Comparison of ENCODE assay signal across 19 cellular contexts in the genomic region with DNA sequence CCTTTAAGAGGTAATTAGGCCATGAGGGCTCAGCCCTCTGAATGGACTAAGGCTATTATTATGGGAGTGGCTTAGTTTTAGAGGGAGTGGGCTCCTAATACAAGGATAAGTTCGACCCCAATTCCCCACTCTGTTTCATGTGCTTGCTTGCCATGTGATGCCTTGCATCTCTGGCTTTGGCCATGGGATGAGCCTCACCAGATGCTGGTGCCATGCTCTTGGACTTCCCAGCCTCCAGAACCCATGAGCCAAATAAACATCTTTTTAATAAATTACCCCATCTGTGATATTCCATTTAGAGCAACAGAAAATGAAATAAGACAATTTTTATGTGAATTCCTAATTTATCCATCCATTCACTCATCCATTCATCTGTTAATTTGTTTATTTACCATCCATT. TPM values are rescaled to one million over a fixed set of nuclear protein-coding genes. Genes with fewer than 3 reads are reported as not detected.
DNase-seq lines count a peak whose midpoint lies in the region; ATAC-seq, FAIRE-seq and TF ChIP-seq lines count a peak whose summit lies in the region.
"Had no signal": no experiment of that assay in that cellular context is flagged by ENCODE, and none has a peak within 500 bp of the region (broad histone marks: within the 10 kb centered on the region; RNA-seq: fewer than 3 reads in every experiment).

No MANE protein-coding gene starts in this region.

- H4K20me1 ChIP-seq in BLaER1 treated with 17β-estradiol and CSF1 and Interleukin-3, amounts not matched to agents 10 nM and 100 nM = no peaks in the 10 kb centered on the region
- H4K20me1 ChIP-seq in HCT116 (ENCODE audit: insufficient read depth) (no peaks in the 10 kb centered on the region), keratinocyte (ENCODE audit: control insufficient read depth, extremely low read depth, insufficient read depth, low read length) (no peaks in the 10 kb centered on the region)

- H3K4me1 ChIP-seq in BLaER1 treated with 17β-estradiol and CSF1 and Interleukin-3, amounts not matched to agents 10 nM and 100 nM = peaks cover 0 to 34% (median 3%) of the 10 kb centered on the region in 10 experiments; a peak in 10 of 20 replicates
- peaks cover 0 to 9% of the 10 kb centered on the region in 2 experiments; a peak in 3 of 4 replicates for H3K4me1 ChIP-seq in HCT116 (ENCODE audit: control insufficient read depth in 1 of 2, insufficient read depth in 2 of 2, low read length in 2 of 2)
- peaks cover 6% of the 10 kb centered on the region for H3K4me1 ChIP-seq in RWPE2 (ENCODE audit: insufficient read depth, poor library complexity, severe bottlenecking)
- H3K4me1 ChIP-seq in keratinocyte (ENCODE audit: control insufficient read depth, extremely low read depth, insufficient read depth, low read length) = peaks cover 6% of the 10 kb centered on the region

- H3K4me3 ChIP-seq in BLaER1 treated with 17β-estradiol and CSF1 and Interleukin-3, amounts not matched to agents 10 nM and 100 nM = no peak overlapping the region
- H3K4me3 ChIP-seq in HCT116 (replicated peaks in 1 of 2; ENCODE audit: low read depth in 1 of 2, low read length in 2 of 2) (no peak overlapping the region), RWPE2 (ENCODE audit: severe bottlenecking) (no peak overlapping the region), keratinocyte (ENCODE audit: control insufficient read depth in 2 of 3, extremely low read depth in 1 of 3, insufficient read depth in 2 of 3, low read depth in 1 of 3, low read length in 3 of 3) (no peak overlapping the region)

- no peak for TF ChIP-seq POLR2A in HCT116 (IDR thresholded peaks at IDR 0.05; ENCODE audit: borderline replicate concordance, extremely low read depth, insufficient read depth, insufficient read length)

- H2AFZ ChIP-seq in HCT116 (ENCODE audit: low read depth, low read length, poor library complexity, severe bottlenecking) (no peak overlapping the region), keratinocyte (ENCODE audit: control insufficient read depth, low read length) (no peak overlapping the region)

- CTCF ChIA-PET in HCT116 (lab: Charles Lee) = no interaction called here

- peaks cover 0 to 8% (median 0%) of the 10 kb centered on the region in 11 experiments; a peak in 2 of 22 replicates for H3K9me3 ChIP-seq in BLaER1 treated with 17β-estradiol and CSF1 and Interleukin-3, amounts not matched to agents 10 nM and 100 nM (replicated peaks in 1 of 11)
- H3K9me3 ChIP-seq in HCT116 (ENCODE audit: control insufficient read depth in 1 of 2, insufficient read depth in 1 of 2, low read depth in 1 of 2, low read length in 2 of 2) (peaks cover 0 to 3% of the 10 kb centered on the region in 2 experiments; a peak in 1 of 4 replicates), RWPE2 (ENCODE audit: severe bottlenecking) (no peaks in the 10 kb centered on the region), keratinocyte (ENCODE audit: control insufficient read depth, low read depth, low read length) (no peaks in the 10 kb centered on the region)

- H3K27ac ChIP-seq in BLaER1 treated with 17β-estradiol and CSF1 and Interleukin-3, amounts not matched to agents 10 nM and 100 nM = peak overlapping the region in 6 of 11 experiments; percentile 10 to 83 (median 64); a peak in 10 of 22 replicates
- H3K27ac ChIP-seq in HCT116 (ENCODE audit: low read depth, low read length) (no peak overlapping the region), RWPE2 (ENCODE audit: poor library complexity, severe bottlenecking) (peak overlapping the region; percentile 36), keratinocyte (ENCODE audit: control insufficient read depth, insufficient read depth, low read length) (peak overlapping the region; percentile 74), substantia nigra (ENCODE audit: low read depth, low read length, poor library complexity, severe bottlenecking) (no peak overlapping the region)

- no peak for ATAC-seq in HCT116
- ATAC-seq in RWPE2 (ENCODE audit: low read depth) = no peak
- no peak for ATAC-seq in HG03457 (IDR thresholded peaks at IDR 0.05; ENCODE audit: unreplicated experiment)

- no peaks in the 10 kb centered on the region for H3K36me3 ChIP-seq in BLaER1 treated with 17β-estradiol and CSF1 and Interleukin-3, amounts not matched to agents 10 nM and 100 nM
- no peaks in the 10 kb centered on the region for H3K36me3 ChIP-seq in HCT116 (ENCODE audit: control insufficient read depth in 1 of 2, insufficient read depth in 2 of 2, low read length in 2 of 2)
- no peaks in the 10 kb centered on the region for H3K36me3 ChIP-seq in RWPE2 (ENCODE audit: low read depth)
- no peaks in the 10 kb centered on the region for H3K36me3 ChIP-seq in keratinocyte (ENCODE audit: control insufficient read depth in 2 of 2, extremely low read depth in 1 of 2, insufficient read depth in 2 of 2, low read length in 2 of 2)

- FAIRE-seq in keratinocyte (lab: Jason Lieb, UNC) = no peak
- FAIRE-seq: D721Med, GM18507 had no signal

- no peaks in the 10 kb centered on the region for H3K9me1 ChIP-seq in keratinocyte (ENCODE audit: control insufficient read depth, extremely low read depth, insufficient read depth, low read length)

- H3K9me2 ChIP-seq in HCT116 (ENCODE audit: insufficient read depth) = no peaks in the 10 kb centered on the region

- H3K9ac ChIP-seq in BLaER1 treated with 17β-estradiol and CSF1 and Interleukin-3, amounts not matched to agents 10 nM and 100 nM = no peak overlapping the region
- H3K9ac ChIP-seq in HCT116 (ENCODE audit: low read length) (no peak overlapping the region), keratinocyte (ENCODE audit: control insufficient read depth, extremely low read depth, insufficient read depth, low read length) (no peak overlapping the region)

- no peak for DNase-seq in HCT116 (ENCODE audit: low read depth, low spot score)
- DNase-seq in RWPE2 (ENCODE audit: low spot score) = no peak
- DNase-seq in keratinocyte (ENCODE audit: low read depth, low spot score) = no peak
- DNase-seq in retina = no peak
- DNase-seq in substantia nigra (lab: John Stamatoyannopoulos, UW) = no peak
- DNase-seq: ACHN; CD4-positive, alpha-beta T cell; H7; NCI-H1105; NCI-H1930; NCI-H2107; NCI-H524; NCI-H774; RPMI8226; SHP77 treated with DMSO at 0.1 percent for 48 hours had no signal

- POLR2A ChIA-PET in HCT116 (lab: Charles Lee) = no interaction called here

- TF ChIP-seq RAD21 in HCT116 (IDR thresholded peaks at IDR 0.05; ENCODE audit: low read depth) = no peak

- intact Hi-C loops in HCT116 (cut with micrococcal nuclease) = no loop called here

- dilution Hi-C loops in keratinocyte (cut with MboI; ENCODE audit: extremely low pct_ligation_motif_present, low sequenced_read_pairs) = no loop called here

- RAD21 ChIA-PET in HCT116 (lab: Charles Lee; ENCODE audit: low non-redundant PET in 1 of 2, low total read pairs in 2 of 2, uncharacterized antibody in 2 of 2, unreplicated experiment in 2 of 2) = no interaction called here

- no TSS peak for BruUV-seq in HCT116 (replicated peaks; lab: Mats Ljungman, UMichigan)

- TF ChIP-seq CTCF in HCT116 (IDR thresholded peaks at IDR 0.05 in 2 of 3, conservative IDR thresholded peaks at IDR 0.05 in 1 of 3; ENCODE audit: borderline replicate concordance in 1 of 3, insufficient read depth in 1 of 3, low read depth in 2 of 3, low read length in 2 of 3) (no peak), RWPE2 (IDR thresholded peaks at IDR 0.05; ENCODE audit: poor library complexity, severe bottlenecking) (no peak), keratinocyte (optimal IDR thresholded peaks at IDR 0.05 in 1 of 3, IDR thresholded peaks at IDR 0.05 in 1 of 3, conservative IDR thresholded peaks at IDR 0.05 in 1 of 3; ENCODE audit: extremely low read depth in 1 of 3, insufficient read depth in 2 of 3, low read length in 3 of 3) (no peak)

- no peaks in the 10 kb centered on the region for H3K27me3 ChIP-seq in BLaER1 treated with 17β-estradiol and CSF1 and Interleukin-3, amounts not matched to agents 10 nM and 100 nM
- H3K27me3 ChIP-seq in HCT116 (ENCODE audit: insufficient read depth, low read length) (no peaks in the 10 kb centered on the region), RWPE2 (ENCODE audit: insufficient read depth, poor library complexity, severe bottlenecking) (no peaks in the 10 kb centered on the region), keratinocyte (ENCODE audit: control insufficient read depth, extremely low read depth, insufficient read depth, low read length) (no peaks in the 10 kb centered on the region)

- H3K4me2 ChIP-seq in BLaER1 treated with 17β-estradiol and CSF1 and Interleukin-3, amounts not matched to agents 10 nM and 100 nM = peak overlapping the region in 2 of 11 experiments; percentile 1 to 45; a peak in 2 of 22 replicates
- H3K4me2 ChIP-seq in HCT116 (ENCODE audit: low read length) (no peak overlapping the region), keratinocyte (ENCODE audit: control insufficient read depth, extremely low read depth, insufficient read depth, low read depth, low read length) (no peak overlapping the region)

- no peaks in the 10 kb centered on the region for H3K79me2 ChIP-seq in HCT116 (ENCODE audit: insufficient read depth, low read length)
- H3K79me2 ChIP-seq in keratinocyte (ENCODE audit: control insufficient read depth, insufficient read depth, low read length) = no peaks in the 10 kb centered on the region

TF ChIP-seq in HCT116, 20 proteins besides CTCF, POLR2A, EP300 and RAD21:
- TF ChIP-seq JUND (IDR thresholded peaks at IDR 0.05) (no peak), CBX3 (IDR thresholded peaks at IDR 0.05; ENCODE audit: low read depth) (peak; percentile 75)

RNA-seq across cellular contexts. Expression of a gene that starts 50.3 kb away (rescaled TPM):
- 19.0 TPM for total RNA-seq in HCT116 (2021; ENCODE audit: unreplicated experiment)
- polyA plus RNA-seq in HCT116 (2012) = 4.7 and 6.8 TPM in 2 replicates
- polyA plus RNA-seq in keratinocyte = 16.7 to 32.6 TPM (median 17.2 TPM) in 3 replicates
- 6.3 TPM for polyA plus RNA-seq in keratinocyte (2011; ENCODE audit: low read depth)
- 22.6 and 36.8 TPM in 2 replicates for polyA plus RNA-seq in keratinocyte (2011; cell fraction: cytosol; rRNA removed)
- 5.9 and 11.4 TPM in 2 replicates for polyA plus RNA-seq in keratinocyte (2011; cell fraction: nucleus; rRNA removed)
- polyA plus RNA-seq in keratinocyte (2012; ENCODE audit: low replicate concordance) = 24.4 and 30.9 TPM in 2 replicates
- 0.59 to 5.9 TPM (median 3.1 TPM) in 3 replicates for polyA minus RNA-seq in keratinocyte
- polyA minus RNA-seq in keratinocyte (2011; cell fraction: cytosol; rRNA and poly(A)+ RNA removed) = 1.5 TPM
- 0.32 and 0.93 TPM in 2 replicates for polyA minus RNA-seq in keratinocyte (2011; cell fraction: nucleus; rRNA and poly(A)+ RNA removed)

RNA-seq across cellular contexts. Expression of a gene that starts 50.4 kb away (rescaled TPM):
- 7.6 TPM for total RNA-seq in HCT116 (2021; ENCODE audit: unreplicated experiment)
- 3.1 and 4.1 TPM in 2 replicates for polyA plus RNA-seq in HCT116 (2012)
- 7.1 to 10.1 TPM (median 8.0 TPM) in 3 replicates for polyA plus RNA-seq in keratinocyte
- polyA plus RNA-seq in keratinocyte (2011; ENCODE audit: low read depth) = 12.1 TPM
- polyA plus RNA-seq in keratinocyte (2011; cell fraction: cytosol; rRNA removed) = 5.0 and 9.5 TPM in 2 replicates
- 10.0 and 13.5 TPM in 2 replicates for polyA plus RNA-seq in keratinocyte (2011; cell fraction: nucleus; rRNA removed)
- polyA plus RNA-seq in keratinocyte (2012; ENCODE audit: low replicate concordance) = 6.6 and 7.0 TPM in 2 replicates
- polyA minus RNA-seq in keratinocyte = 3.0 to 10.1 TPM (median 6.4 TPM) in 3 replicates
- 7.9 TPM for polyA minus RNA-seq in keratinocyte (2011; cell fraction: cytosol; rRNA and poly(A)+ RNA removed)
- polyA minus RNA-seq in keratinocyte (2011; cell fraction: nucleus; rRNA and poly(A)+ RNA removed) = 10.0 and 16.8 TPM in 2 replicates

Comparison
In these comparisons a context has a peak if more than half of its experiments do, and no peak if none do; other contexts are left out.
1. H3K27ac ChIP-seq: peak in BLaER1 treated with 17β-estradiol and CSF1 and Interleukin-3, amounts not matched to agents 10 nM and 100 nM (6 of 11), RWPE2 (single experiment) and keratinocyte (single experiment); none in HCT116 (single experiment) and substantia nigra (single experiment).